ENCODE assay signal across 1 cellular context in the genomic region with DNA sequence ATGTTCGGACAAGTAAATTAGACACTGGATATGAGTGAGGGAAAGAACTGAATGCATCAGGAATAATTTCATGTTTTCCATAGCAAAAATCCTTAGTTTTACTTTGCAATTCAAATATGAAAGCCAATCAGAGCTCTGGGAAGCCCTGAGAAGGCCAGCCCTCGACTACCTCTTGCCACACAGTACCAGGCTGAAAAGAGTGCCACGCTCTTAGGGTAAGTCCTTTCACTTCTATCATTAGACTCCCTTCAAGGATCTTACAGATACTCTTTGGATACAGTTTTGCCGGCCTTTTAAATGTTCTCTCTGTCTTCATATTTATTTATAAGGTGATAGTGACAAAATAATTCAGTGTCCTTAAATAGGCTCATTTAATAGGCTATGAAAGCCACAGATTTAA.
TF ChIP-seq lines count a peak whose summit lies in the region.

No MANE protein-coding gene starts in this region.

TF ChIP-seq in A549, 52 proteins besides CTCF, POLR2A, EP300 and RAD21 (continued from another document):
- TF ChIP-seq, protein P1, sequence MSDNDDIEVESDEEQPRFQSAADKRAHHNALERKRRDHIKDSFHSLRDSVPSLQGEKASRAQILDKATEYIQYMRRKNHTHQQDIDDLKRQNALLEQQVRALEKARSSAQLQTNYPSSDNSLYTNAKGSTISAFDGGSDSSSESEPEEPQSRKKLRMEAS (IDR thresholded peaks at IDR 0.05): no peak
- no peak for TF ChIP-seq HOXB13 (CRISPR knock-in tag; IDR thresholded peaks at IDR 0.05; ENCODE audit: low read depth)
- TF ChIP-seq TP53 (CRISPR knock-in tag; IDR thresholded peaks at IDR 0.05): no peak
- TF ChIP-seq PHF8 (IDR thresholded peaks at IDR 0.05; ENCODE audit: borderline replicate concordance, low read depth): no peak
